8 cellular contexts compared by ENCODE assay signal in genomic region chr19:19668230-19669012, GRCh38.
A peak's percentile ranks its signal among the peaks of the same experiment; 100 is the strongest.
DNase-seq lines count a peak whose midpoint lies in the region; FAIRE-seq and TF ChIP-seq lines count a peak whose summit lies in the region.

Gene ZNF101 (plus strand): TSS chr19:19668839. CDS start chr19:19668964, 125 bp downstream.

- H3K4me1 Mint-ChIP-seq in nephron progenitor cell, result peaks cover 14% of the 10 kb centered on the region
- peaks cover 38% of the 10 kb centered on the region for H3K4me1 Mint-ChIP-seq in stimulated activated naive CD8-positive, alpha-beta T cell treated with anti-CD3 and anti-CD28 coated beads, Interleukin-15, Interleukin-2, amounts not matched to agents 100 ng/mL and 50 ng/mL, for 24 hours (ENCODE audit: low read depth)

- H3K27me3 ChIP-seq in MM.1S (replicated peaks; ENCODE audit: insufficient read depth, low read length), result no peaks in the 10 kb centered on the region

- TF ChIP-seq CTCF in MM.1S (IDR thresholded peaks at IDR 0.05; ENCODE audit: low read length) (no peak), nephron progenitor cell (IDR thresholded peaks at IDR 0.05) (no peak)

- peak within 1 kb of the TSS; percentile 96 for H2AFZ ChIP-seq in MM.1S (ENCODE audit: low read length)

- peak within 1 kb of the TSS; percentile 85 for H3K4me2 ChIP-seq in MM.1S (ENCODE audit: low read depth, low read length)

- H3F3A ChIP-seq in MM.1S (ENCODE audit: insufficient read depth, low read length), result peaks cover 13% of the 10 kb centered on the region

- H3K4me1 ChIP-seq in MM.1S (ENCODE audit: low read length), result peaks cover 3% of the 10 kb centered on the region; the same call in 1 of the 2 replicates

- no peaks in the 10 kb centered on the region for H3K27me3 Mint-ChIP-seq in nephron progenitor cell (ENCODE audit: low read depth, poor library complexity)
- H3K27me3 Mint-ChIP-seq in stimulated activated naive CD8-positive, alpha-beta T cell treated with anti-CD3 and anti-CD28 coated beads, Interleukin-15, Interleukin-2, amounts not matched to agents 100 ng/mL and 50 ng/mL, for 24 hours, result no peaks in the 10 kb centered on the region

- DNase-seq in HCEC 1CT (peak; percentile 91), MM.1S (peak; percentile 97), SHP77 treated with DMSO at 0.1 percent for 48 hours (lab: John Stamatoyannopoulos, UW) (peak; percentile 86), fibroblast of the conjunctiva (ENCODE audit: low read depth) (peak; percentile 82), nephron progenitor cell (peak; percentile 92)
- peak; percentile 94 for DNase-seq in activated effector memory CD4-positive, alpha-beta T cell treated with Interleukin-2 at 50 U/mL for 16 hours

- H3K4me3 Mint-ChIP-seq in nephron progenitor cell, result peak within 1 kb of the TSS; percentile 88
- H3K4me3 Mint-ChIP-seq in stimulated activated naive CD8-positive, alpha-beta T cell treated with anti-CD3 and anti-CD28 coated beads, Interleukin-15, Interleukin-2, amounts not matched to agents 100 ng/mL and 50 ng/mL, for 24 hours, result peak within 1 kb of the TSS; percentile 87

- H3K9me3 Mint-ChIP-seq in nephron progenitor cell, result peaks cover 41% of the 10 kb centered on the region
- peaks cover 3% of the 10 kb centered on the region for H3K9me3 Mint-ChIP-seq in stimulated activated naive CD8-positive, alpha-beta T cell treated with anti-CD3 and anti-CD28 coated beads, Interleukin-15, Interleukin-2, amounts not matched to agents 100 ng/mL and 50 ng/mL, for 24 hours

- peak within 1 kb of the TSS; percentile 87 for H3K27ac ChIP-seq in MM.1S (ENCODE audit: low read length)

- H3K4me3 ChIP-seq in MM.1S (ENCODE audit: low read length), result peak within 1 kb of the TSS; percentile 79

- H3K79me2 ChIP-seq in MM.1S (ENCODE audit: low read length), result peaks cover 30% of the 10 kb centered on the region

- H3K9me2 ChIP-seq in MM.1S (replicated peaks; ENCODE audit: insufficient read depth, low read length), result no peaks in the 10 kb centered on the region

- no peaks in the 10 kb centered on the region for H4K20me1 ChIP-seq in MM.1S (ENCODE audit: insufficient read depth, low read length)

- H3K27ac Mint-ChIP-seq in nephron progenitor cell, result peak within 1 kb of the TSS; percentile 51
- peak within 1 kb of the TSS; percentile 97 for H3K27ac Mint-ChIP-seq in stimulated activated naive CD8-positive, alpha-beta T cell treated with anti-CD3 and anti-CD28 coated beads, Interleukin-15, Interleukin-2, amounts not matched to agents 100 ng/mL and 50 ng/mL, for 24 hours

- no peaks in the 10 kb centered on the region for H3K36me3 ChIP-seq in MM.1S (replicated peaks; ENCODE audit: insufficient read depth, low read length)

- H3K9ac ChIP-seq in MM.1S (ENCODE audit: low read length), result peak within 1 kb of the TSS; percentile 86

- peak; percentile 94 for FAIRE-seq in G401.6 (lab: Jason Lieb, UNC)

- H3K9me3 ChIP-seq in MM.1S (replicated peaks; ENCODE audit: insufficient read depth, low read length), result no peaks in the 10 kb centered on the region

- peaks cover 31% of the 10 kb centered on the region for H3K36me3 Mint-ChIP-seq in nephron progenitor cell (ENCODE audit: low read depth)
- peaks cover 38% of the 10 kb centered on the region for H3K36me3 Mint-ChIP-seq in stimulated activated naive CD8-positive, alpha-beta T cell treated with anti-CD3 and anti-CD28 coated beads, Interleukin-15, Interleukin-2, amounts not matched to agents 100 ng/mL and 50 ng/mL, for 24 hours (ENCODE audit: low read depth)

Comparison
In these comparisons a context has a peak if more than half of its experiments do, and no peak if none do; other contexts are left out.
1. Peak in every context shown above with its lines: DNase-seq, H3K4me3 ChIP-seq and H3K27ac ChIP-seq.